ENCODE assay signal across 1 cellular context in the genomic region with DNA sequence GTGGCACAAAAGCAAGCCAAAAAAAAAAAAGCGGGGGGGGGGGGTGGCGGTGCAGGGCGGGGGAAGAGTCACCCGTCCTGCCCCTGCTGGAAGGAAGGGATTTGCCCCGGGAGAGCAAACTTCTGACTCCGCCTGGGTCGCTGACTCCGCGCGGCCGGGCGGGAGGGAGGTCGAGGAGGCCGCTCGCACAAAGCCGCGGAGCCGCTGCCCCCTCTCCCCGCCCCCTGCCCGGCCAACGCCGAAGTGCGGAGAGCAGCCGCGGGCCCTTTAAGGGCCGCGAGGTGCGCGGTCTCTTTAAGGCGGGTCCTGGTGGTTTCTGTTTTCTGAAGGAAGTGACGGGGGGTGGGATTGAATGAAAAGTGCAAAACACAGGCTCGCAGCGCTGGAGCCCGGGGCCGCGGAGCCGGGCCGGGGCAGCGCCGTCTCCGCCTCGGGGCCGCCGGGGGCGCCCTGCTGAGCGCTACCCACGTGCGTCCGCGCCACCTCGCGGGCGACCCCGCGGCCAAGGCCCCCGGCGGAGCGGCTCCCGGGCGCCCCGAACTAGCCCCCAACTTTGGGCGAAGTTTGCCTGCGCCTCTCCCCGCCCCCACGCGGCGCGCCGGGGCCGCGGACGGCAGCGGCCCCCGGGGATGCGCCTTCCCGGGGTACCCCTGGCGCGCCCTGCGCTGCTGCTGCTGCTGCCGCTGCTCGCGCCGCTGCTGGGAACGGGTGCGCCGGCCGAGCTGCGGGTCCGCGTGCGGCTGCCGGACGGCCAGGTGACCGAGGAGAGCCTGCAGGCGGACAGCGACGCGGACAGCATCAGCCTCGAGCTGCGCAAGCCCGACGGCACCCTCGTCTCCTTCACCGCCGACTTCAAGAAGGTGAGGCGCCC.
A peak's percentile ranks its signal among the peaks of the same experiment; 100 is the strongest.
TF ChIP-seq lines count a peak whose summit lies in the region.

A gene (plus strand): TSS at position 382 of the 871 bp plus-strand sequence. CDS start 248 bp downstream, at position 630.

TF ChIP-seq in IMR-90, 13 proteins besides CTCF, POLR2A, EP300 and RAD21 (continued from another document):
- TF ChIP-seq CHD1 (IDR thresholded peaks at IDR 0.05; ENCODE audit: low read depth, low read length) (no peak), MAZ (IDR thresholded peaks at IDR 0.05; ENCODE audit: borderline replicate concordance, low read depth, low read length) (peak; percentile 68)
